17 cellular contexts compared by ENCODE assay signal in the genomic region with DNA sequence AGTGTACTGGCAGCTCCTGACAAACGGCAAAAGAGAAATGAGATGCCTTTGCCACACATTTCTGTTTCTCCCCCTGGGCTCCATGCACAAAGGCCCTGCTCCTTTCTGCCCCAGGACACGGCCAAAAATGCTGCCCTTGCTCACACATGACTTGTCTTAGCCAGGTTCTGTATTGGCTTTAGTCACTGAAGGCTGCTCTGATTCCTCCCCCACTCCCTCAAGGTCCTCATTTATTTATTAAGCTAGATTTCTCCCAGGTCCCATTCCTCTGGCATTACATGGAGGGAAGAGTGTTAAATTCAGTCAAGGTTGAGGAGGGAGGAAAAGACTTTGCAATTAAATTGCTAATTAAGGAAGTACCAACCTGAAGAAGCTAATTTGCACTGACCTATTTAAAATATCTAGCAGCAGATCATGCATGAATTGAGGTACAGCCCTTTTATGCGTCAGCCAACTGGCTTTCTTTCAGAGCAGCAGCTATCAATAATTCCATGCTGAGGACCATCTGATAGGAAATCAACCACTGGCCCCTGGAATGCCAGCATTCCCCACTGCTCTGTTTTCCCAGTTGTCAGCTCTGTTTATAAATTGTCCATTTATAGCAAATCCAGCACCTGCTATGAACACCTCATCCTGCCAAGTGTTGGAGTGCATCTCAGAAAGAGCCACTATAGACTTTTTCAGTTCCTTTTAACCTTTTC.
DNase-seq lines count a peak whose midpoint lies in the region; TF ChIP-seq lines count a peak whose summit lies in the region.
"Had no signal": no experiment of that assay in that cellular context is flagged by ENCODE, and none has a peak within 500 bp of the region (broad histone marks: within the 10 kb centered on the region; RNA-seq: fewer than 3 reads in every experiment).

No MANE protein-coding gene starts in this region.

- in situ Hi-C loops in mammary epithelial cell (cut with MboI; ENCODE audit: low sequenced_read_pairs in 2 of 2), result no loop called here

- dilution Hi-C loops in mammary epithelial cell (cut with HindIII; ENCODE audit: low sequenced_read_pairs), result no loop called here

- TF ChIP-seq CTCF in breast epithelium (IDR thresholded peaks at IDR 0.05) (no peak), mammary epithelial cell (conservative IDR thresholded peaks at IDR 0.05 in 1 of 2, IDR thresholded peaks at IDR 0.05 in 1 of 2; ENCODE audit: extremely low read depth in 1 of 2, insufficient read depth in 1 of 2, low read depth in 1 of 2, low read length in 2 of 2) (no peak), neural cell (IDR thresholded peaks at IDR 0.05; ENCODE audit: poor library complexity, severe bottlenecking) (no peak), HFFc6 (IDR thresholded peaks at IDR 0.05) (no peak)

- 93% methylated on average over 2 of the region's 3 CpGs for WGBS in mammary epithelial cell (ENCODE audit: low coverage, missing lambda C conversion rate)

- TF ChIP-seq EP300 in neural cell (conservative IDR thresholded peaks at IDR 0.05; ENCODE audit: poor library complexity, severe bottlenecking), result no peak

- H3F3A ChIP-seq in neural cell (ENCODE audit: insufficient read depth, low read length, poor library complexity, severe bottlenecking), result no peaks in the 10 kb centered on the region

- H3K9me3 Mint-ChIP-seq in HFFc6, result no peaks in the 10 kb centered on the region; the same call in 1 of the 2 replicates
- H3K9me3 Mint-ChIP-seq: CD8-positive, alpha-beta T cell; natural killer cell treated with Interleukin-12 subunit alpha and Interleukin-12 subunit beta and Interleukin-15 and Interleukin-18, amount 100 ng/mL, for 72 hours had no signal

- H3K9me3 ChIP-seq in breast epithelium (no peaks in the 10 kb centered on the region), mammary epithelial cell (replicated peaks; ENCODE audit: insufficient read depth, low read length) (no peaks in the 10 kb centered on the region), neural cell (ENCODE audit: low read length) (no peaks in the 10 kb centered on the region)
- H3K9me3 ChIP-seq: sigmoid colon had no signal

- intact Hi-C loops in breast epithelium (cut with DNase I; ENCODE audit: low total_unique reads) (no loop called here), mammary epithelial cell (cut with micrococcal nuclease) (no loop called here)

- H3K27ac ChIP-seq in breast epithelium (peak overlapping the region; percentile 16 to 18), mammary epithelial cell (ENCODE audit: insufficient read depth, low read depth, low read length) (no peak overlapping the region), neural cell (ENCODE audit: low read length) (no peak overlapping the region)
- H3K27ac ChIP-seq: sigmoid colon had no signal

- H3K4me1 ChIP-seq in breast epithelium (no peaks in the 10 kb centered on the region), mammary epithelial cell (ENCODE audit: insufficient read depth, low read length) (no peaks in the 10 kb centered on the region)

- H3K36me3 ChIP-seq in breast epithelium (no peaks in the 10 kb centered on the region), mammary epithelial cell (ENCODE audit: insufficient read depth, low read length) (no peaks in the 10 kb centered on the region), neural cell (ENCODE audit: insufficient read depth, low read length) (no peaks in the 10 kb centered on the region)
- H3K36me3 ChIP-seq: sigmoid colon had no signal

- H3K4me1 Mint-ChIP-seq in HFFc6 (ENCODE audit: low read depth), result peaks cover 20% of the 10 kb centered on the region

- H3K9me2 ChIP-seq in neural cell (ENCODE audit: insufficient read depth, low read length), result no peaks in the 10 kb centered on the region

- no peak overlapping the region for H3K4me3 ChIP-seq in breast epithelium
- no peak overlapping the region for H3K4me3 ChIP-seq in mammary epithelial cell (replicated peaks in 1 of 3; ENCODE audit: insufficient read depth in 1 of 3, low read depth in 2 of 3, low read length in 3 of 3)
- no peak overlapping the region for H3K4me3 ChIP-seq in neural cell (ENCODE audit: low read length)
- H3K4me3 ChIP-seq: sigmoid colon had no signal

- H2AFZ ChIP-seq in mammary epithelial cell (ENCODE audit: low read depth, low read length) (no peak overlapping the region), neural cell (ENCODE audit: low read depth, low read length) (no peak overlapping the region)

- CTCF ChIA-PET in mammary epithelial cell (lab: Charles Lee; ENCODE audit: low non-redundant PET), result no interaction called here

- no peaks in the 10 kb centered on the region for H4K20me1 ChIP-seq in mammary epithelial cell (ENCODE audit: insufficient read depth, low read length)
- no peaks in the 10 kb centered on the region for H4K20me1 ChIP-seq in neural cell (ENCODE audit: insufficient read depth)

- no peak overlapping the region for H3K27ac Mint-ChIP-seq in HFFc6
- H3K27ac Mint-ChIP-seq: CD8-positive, alpha-beta T cell; natural killer cell treated with Interleukin-12 subunit alpha and Interleukin-12 subunit beta and Interleukin-15 and Interleukin-18, amount 100 ng/mL, for 72 hours; T-helper 1 cell treated with Interleukin-12 subunit alpha and Interleukin-12 subunit beta and Interleukin-4 antibody, amounts not matched to agents 30 μg/mL and 1 μg/mL, for 36 hours; WTC11 had no signal

- DNase-seq in breast epithelium (ENCODE audit: low spot score in 2 of 2) (no peak), mammary epithelial cell (no peak), astrocyte of the hippocampus (ENCODE audit: low read depth, low spot score) (peak; percentile 50), NCI-H1436 (lab: John Stamatoyannopoulos, UW) (no peak), HFFc6 (no peak), mesenteric fat pad (ENCODE audit: low spot score) (no peak)
- DNase-seq in activated CD8-positive, alpha-beta memory T cell treated with anti-CD3 and anti-CD28 coated beads for 24 hours, result no peak
- DNase-seq: activated effector memory CD4-positive, alpha-beta T cell treated with anti-CD3 and anti-CD28 coated beads, Interleukin-2, amount 50 U/mL, for 16 hours; CD8-positive, alpha-beta T cell; cortex of kidney; NCI-H1048; sigmoid colon; stimulated activated CD4-positive, alpha-beta T cell treated with anti-CD3 and anti-CD28 coated beads, Interleukin-4, amount 100 ng/mL, for 1 hour had no signal

- no peaks in the 10 kb centered on the region for H3K79me2 ChIP-seq in mammary epithelial cell (ENCODE audit: insufficient read depth, low read length)
- no peaks in the 10 kb centered on the region for H3K79me2 ChIP-seq in neural cell (replicated peaks; ENCODE audit: insufficient read depth, low read length)

- peaks cover 3% of the 10 kb centered on the region for H3K27me3 Mint-ChIP-seq in HFFc6 (ENCODE audit: insufficient read depth)

- H3K36me3 Mint-ChIP-seq in HFFc6 (ENCODE audit: low read depth), result no peaks in the 10 kb centered on the region
- H3K36me3 Mint-ChIP-seq: CD8-positive, alpha-beta T cell; natural killer cell treated with Interleukin-12 subunit alpha and Interleukin-12 subunit beta and Interleukin-15 and Interleukin-18, amount 100 ng/mL, for 72 hours; WTC11 had no signal

- H3K9ac ChIP-seq in mammary epithelial cell (ENCODE audit: insufficient read depth, low read length) (no peak overlapping the region), neural cell (ENCODE audit: low read length) (no peak overlapping the region)

- BruUV-seq in mammary epithelial cell (replicated peaks; lab: Mats Ljungman, UMichigan), result no TSS peak

- TF ChIP-seq POLR2A in breast epithelium (IDR thresholded peaks at IDR 0.05), result no peak

- no peaks in the 10 kb centered on the region for H3K27me3 ChIP-seq in breast epithelium
- no peaks in the 10 kb centered on the region for H3K27me3 ChIP-seq in mammary epithelial cell (ENCODE audit: insufficient read depth, low read length)
- no peaks in the 10 kb centered on the region for H3K27me3 ChIP-seq in neural cell (ENCODE audit: insufficient read depth, low read depth, low read length)
- H3K27me3 ChIP-seq: sigmoid colon had no signal

- H3K4me2 ChIP-seq in mammary epithelial cell (ENCODE audit: insufficient read depth, low read depth, low read length) (no peak overlapping the region), neural cell (ENCODE audit: low read length) (no peak overlapping the region)

- H3K4me3 Mint-ChIP-seq in HFFc6, result no peak overlapping the region
- H3K4me3 Mint-ChIP-seq: CD8-positive, alpha-beta T cell; natural killer cell treated with Interleukin-12 subunit alpha and Interleukin-12 subunit beta and Interleukin-15 and Interleukin-18, amount 100 ng/mL, for 72 hours; T-helper 1 cell treated with Interleukin-12 subunit alpha and Interleukin-12 subunit beta and Interleukin-4 antibody, amounts not matched to agents 30 μg/mL and 1 μg/mL, for 36 hours; WTC11 had no signal

- TF ChIP-seq RAD21 in neural cell (conservative IDR thresholded peaks at IDR 0.05), result no peak

TF ChIP-seq in neural cell, 6 proteins besides CTCF, POLR2A, EP300 and RAD21:
- TF ChIP-seq, protein P1, sequence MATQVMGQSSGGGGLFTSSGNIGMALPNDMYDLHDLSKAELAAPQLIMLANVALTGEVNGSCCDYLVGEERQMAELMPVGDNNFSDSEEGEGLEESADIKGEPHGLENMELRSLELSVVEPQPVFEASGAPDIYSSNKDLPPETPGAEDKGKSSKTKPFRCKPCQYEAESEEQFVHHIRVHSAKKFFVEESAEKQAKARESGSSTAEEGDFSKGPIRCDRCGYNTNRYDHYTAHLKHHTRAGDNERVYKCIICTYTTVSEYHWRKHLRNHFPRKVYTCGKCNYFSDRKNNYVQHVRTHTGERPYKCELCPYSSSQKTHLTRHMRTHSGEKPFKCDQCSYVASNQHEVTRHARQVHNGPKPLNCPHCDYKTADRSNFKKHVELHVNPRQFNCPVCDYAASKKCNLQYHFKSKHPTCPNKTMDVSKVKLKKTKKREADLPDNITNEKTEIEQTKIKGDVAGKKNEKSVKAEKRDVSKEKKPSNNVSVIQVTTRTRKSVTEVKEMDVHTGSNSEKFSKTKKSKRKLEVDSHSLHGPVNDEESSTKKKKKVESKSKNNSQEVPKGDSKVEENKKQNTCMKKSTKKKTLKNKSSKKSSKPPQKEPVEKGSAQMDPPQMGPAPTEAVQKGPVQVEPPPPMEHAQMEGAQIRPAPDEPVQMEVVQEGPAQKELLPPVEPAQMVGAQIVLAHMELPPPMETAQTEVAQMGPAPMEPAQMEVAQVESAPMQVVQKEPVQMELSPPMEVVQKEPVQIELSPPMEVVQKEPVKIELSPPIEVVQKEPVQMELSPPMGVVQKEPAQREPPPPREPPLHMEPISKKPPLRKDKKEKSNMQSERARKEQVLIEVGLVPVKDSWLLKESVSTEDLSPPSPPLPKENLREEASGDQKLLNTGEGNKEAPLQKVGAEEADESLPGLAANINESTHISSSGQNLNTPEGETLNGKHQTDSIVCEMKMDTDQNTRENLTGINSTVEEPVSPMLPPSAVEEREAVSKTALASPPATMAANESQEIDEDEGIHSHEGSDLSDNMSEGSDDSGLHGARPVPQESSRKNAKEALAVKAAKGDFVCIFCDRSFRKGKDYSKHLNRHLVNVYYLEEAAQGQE (IDR thresholded peaks at IDR 0.05; ENCODE audit: borderline replicate concordance), result peak; percentile 64
- no peak for TF ChIP-seq POLR2AphosphoS5 (IDR thresholded peaks at IDR 0.05)
TF ChIP-seq in neural cell: peak in this region for 1.

Comparison
In these comparisons a context has a peak if more than half of its experiments do, and no peak if none do; other contexts are left out.
1. H3K27ac ChIP-seq: peak in breast epithelium (2 of 2); none in mammary epithelial cell (single experiment) and neural cell (single experiment).